8 cellular contexts compared by ENCODE assay signal in genomic region chr14:75334191-75335051, GRCh38. TPM values are rescaled to one million over a fixed set of nuclear protein-coding genes. Genes with fewer than 3 reads are reported as not detected.
DNase-seq lines count a peak whose midpoint lies in the region; ATAC-seq and TF ChIP-seq lines count a peak whose summit lies in the region.

No MANE protein-coding gene starts in this region.

- H3K27me3 ChIP-seq in gastroesophageal sphincter (no peaks in the 10 kb centered on the region), Caco-2 (replicated peaks; ENCODE audit: control insufficient read depth, insufficient read depth, low read length) (no peaks in the 10 kb centered on the region)

- no peaks in the 10 kb centered on the region for H3K36me3 ChIP-seq in gastroesophageal sphincter
- no peaks in the 10 kb centered on the region for H3K36me3 ChIP-seq in Caco-2 (ENCODE audit: control insufficient read depth, insufficient read depth, low read length)

- CTCF ChIA-PET in Caco-2 (lab: Charles Lee), result no interaction called here

- peak; percentile 25 to 28 for TF ChIP-seq POLR2A in gastroesophageal sphincter (IDR thresholded peaks at IDR 0.05)

- TF ChIP-seq CTCF in gastroesophageal sphincter (IDR thresholded peaks at IDR 0.05) (no peak), Caco-2 (IDR thresholded peaks at IDR 0.05; ENCODE audit: insufficient read depth in 1 of 2, low read depth in 1 of 2, low read length in 1 of 2, severe bottlenecking in 1 of 2, unreplicated experiment in 1 of 2) (no peak)

- intact Hi-C loops in Caco-2 (cut with micrococcal nuclease; ENCODE audit: unreplicated experiment), result no loop called here

- H3K4me3 ChIP-seq in gastroesophageal sphincter (peak overlapping the region in 1 of 2 donors; percentile 6), Caco-2 (ENCODE audit: low read depth, low read length) (no peak overlapping the region)

- ATAC-seq in HG03432 (IDR thresholded peaks at IDR 0.05; ENCODE audit: unreplicated experiment) (peak; percentile 40), gastroesophageal sphincter (peak; percentile 54), GM21529 (IDR thresholded peaks at IDR 0.05; ENCODE audit: unreplicated experiment) (no peak)

- DNase-seq in activated CD8-positive, alpha-beta memory T cell treated with anti-CD3 and anti-CD28 coated beads for 4 hours (ENCODE audit: low read depth in 2 of 2), result peak; percentile 5 to 19
- DNase-seq in stimulated activated CD4-positive, alpha-beta T cell treated with anti-CD3 and anti-CD28 coated beads, Interleukin-12 subunit alpha, Interleukin-12 subunit beta, amount 100 ng/mL, for 24 hours (ENCODE audit: low read depth in 2 of 2), result peak; percentile 19 to 29
- no peak for DNase-seq in Caco-2
- DNase-seq in NCI-H82 treated with DMSO at 0.1 percent for 48 hours (lab: John Stamatoyannopoulos, UW; ENCODE audit: unreplicated experiment), result no peak
- DNase-seq in DMS53 (lab: John Stamatoyannopoulos, UW), result no peak

- no peak overlapping the region for H3K4me3 Mint-ChIP-seq in Caco-2 (ENCODE audit: unreplicated experiment)

- no peaks in the 10 kb centered on the region for H3K9me3 Mint-ChIP-seq in Caco-2 (ENCODE audit: unreplicated experiment)

- H3K27me3 Mint-ChIP-seq in Caco-2 (ENCODE audit: insufficient read depth, unreplicated experiment), result no peaks in the 10 kb centered on the region

- H3K36me3 Mint-ChIP-seq in Caco-2 (ENCODE audit: insufficient read depth, unreplicated experiment), result no peaks in the 10 kb centered on the region

- TF ChIP-seq EP300 in gastroesophageal sphincter (IDR thresholded peaks at IDR 0.05), result no peak

- H3K9me3 ChIP-seq in gastroesophageal sphincter, result no peaks in the 10 kb centered on the region
- H3K9me3 ChIP-seq in Caco-2, result no peaks in the 10 kb centered on the region; the same call in 1 of the 2 replicates

- H3K27ac ChIP-seq in gastroesophageal sphincter, result peak overlapping the region in 3 of 4 donors; percentile 55 to 70 (median 64)

- POLR2A ChIA-PET in Caco-2 (lab: Charles Lee), result no interaction called here

- H3K27ac Mint-ChIP-seq in Caco-2 (ENCODE audit: unreplicated experiment), result no peak overlapping the region

- 58 to 64% methylated on average over 15 to 20 of the region's 23 CpGs for WGBS in gastroesophageal sphincter (ENCODE audit: low coverage in 1 of 2), 2 donors

- H3K4me1 ChIP-seq in gastroesophageal sphincter (peaks cover 0 to 22% (median 0%) of the 10 kb centered on the region in 3 donors), Caco-2 (no peaks in the 10 kb centered on the region)

- no TSS peak for BruUV-seq in Caco-2 (replicated peaks; lab: Mats Ljungman, UMichigan)

- H3K4me1 Mint-ChIP-seq in Caco-2 (ENCODE audit: low read depth, unreplicated experiment), result no peaks in the 10 kb centered on the region

RNA-seq across cellular contexts. Expression of gene FOS, which starts 55.8 kb away (rescaled TPM):
- 100 to 1,000 TPM in 3 of 4 donors, 10 to 100 TPM in 1; 78.0 to 286 (median 179) TPM for total RNA-seq in gastroesophageal sphincter
- total RNA-seq in Caco-2 (2022), result 72.7 and 73.7 TPM in 2 replicates

Comparison
In these comparisons a context has a peak if more than half of its experiments do, and no peak if none do; other contexts are left out.
1. DNase-seq: peak in activated CD8-positive, alpha-beta memory T cell treated with anti-CD3 and anti-CD28 coated beads for 4 hours (2 of 2) and stimulated activated CD4-positive, alpha-beta T cell treated with anti-CD3 and anti-CD28 coated beads, Interleukin-12 subunit alpha, Interleukin-12 subunit beta, amount 100 ng/mL, for 24 hours (2 of 2); none in Caco-2 (0 of 2), NCI-H82 treated with DMSO at 0.1 percent for 48 hours (single experiment) and DMS53 (single experiment).